ENCODE assay signal across 27 cellular contexts in the genomic region with DNA sequence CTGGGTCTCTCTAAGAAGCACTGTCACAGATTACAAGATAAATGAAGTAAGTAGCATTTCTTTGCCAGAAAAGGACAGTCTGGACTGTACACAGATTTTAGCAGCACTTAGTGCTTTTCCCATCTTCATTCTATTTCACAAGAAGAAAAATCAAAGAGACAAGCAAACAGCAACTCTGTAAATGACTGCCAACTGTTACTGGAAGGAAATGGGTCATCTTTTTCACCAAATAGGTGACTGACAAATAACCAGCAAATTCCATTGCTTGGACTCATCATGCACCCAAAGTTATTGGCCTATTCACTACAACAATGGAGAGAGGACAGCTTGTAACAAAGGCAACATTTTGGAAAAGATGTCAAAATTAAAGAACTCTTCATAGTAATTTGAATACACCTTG. TPM values are rescaled to one million over a fixed set of nuclear protein-coding genes. Genes with fewer than 3 reads are reported as not detected.
A peak's percentile ranks its signal among the peaks of the same experiment; 100 is the strongest.
DNase-seq lines count a peak whose midpoint lies in the region; ATAC-seq, FAIRE-seq and TF ChIP-seq lines count a peak whose summit lies in the region.
"Had no signal": no experiment of that assay in that cellular context is flagged by ENCODE, and none has a peak within 500 bp of the region (broad histone marks: within the 10 kb centered on the region; RNA-seq: fewer than 3 reads in every experiment).

No MANE protein-coding gene starts in this region.

- H3K27ac Mint-ChIP-seq in HFFc6 (peak overlapping the region; percentile 69), astrocyte (ENCODE audit: unreplicated experiment) (no peak overlapping the region)
- H3K27ac Mint-ChIP-seq: activated CD8-positive, alpha-beta T cell treated with anti-CD3 and anti-CD28 coated beads for 36 hours; stimulated activated memory B cell treated with anti-CD40 and anti-IgM and Interleukin-4, amounts not matched to agents 10 μg/mL and 1 μg/mL and 100 μg/mL, for 72 hours had no signal

- H3K27me3 ChIP-seq in astrocyte (ENCODE audit: insufficient read depth, low read length) (no peaks in the 10 kb centered on the region), uterus (no peaks in the 10 kb centered on the region)
- H3K27me3 ChIP-seq: cardiac muscle cell, neutrophil, vagina had no signal

- peaks cover 5% of the 10 kb centered on the region for H3K9me3 Mint-ChIP-seq in HFFc6
- H3K9me3 Mint-ChIP-seq in astrocyte (ENCODE audit: unreplicated experiment): peaks cover 2% of the 10 kb centered on the region

- DNase-seq in AG08395 (ENCODE audit: low spot score) (peak; percentile 37), HFFc6 (peak; percentile 33), astrocyte (ENCODE audit: low read depth) (peak; percentile 35), foreskin fibroblast (peak; percentile 38 to 40), uterus (no peak), SW480 (ENCODE audit: low spot score) (no peak), dedifferentiated amniotic fluid mesenchymal stem cell (ENCODE audit: extremely low spot score) (no peak)
- DNase-seq: activated CD4-positive, CD25-positive, alpha-beta regulatory T cell; activated CD8-positive, alpha-beta T cell treated with anti-CD3 and anti-CD28 coated beads for 36 hours; activated gamma-delta T cell; activated T-cell treated with anti-CD3 and anti-CD28 coated beads for 4 hours; dermis blood vessel endothelial cell; foreskin melanocyte; hypothalamus; kidney; NCI-H524 treated with DMSO at 0.1 percent for 48 hours; small intestine; stimulated activated CD4-positive, alpha-beta T cell treated with anti-CD3 and anti-CD28 coated beads, Interleukin-2, amount 100 ng/mL, for 24 hours had no signal

- H3K4me2 ChIP-seq in astrocyte (ENCODE audit: low read length): no peak overlapping the region

- H3K4me1 Mint-ChIP-seq in HFFc6 (ENCODE audit: low read depth) (peaks cover 14% of the 10 kb centered on the region), astrocyte (ENCODE audit: low read depth, unreplicated experiment) (peaks cover 5% of the 10 kb centered on the region)
- H3K4me1 Mint-ChIP-seq: stimulated activated memory B cell treated with anti-CD40 and anti-IgM and Interleukin-4, amounts not matched to agents 10 μg/mL and 1 μg/mL and 100 μg/mL, for 72 hours had no signal

- H3K27ac ChIP-seq in astrocyte (ENCODE audit: low read depth, low read length) (no peak overlapping the region), uterus (no peak overlapping the region)
- H3K27ac ChIP-seq: cardiac muscle cell, neutrophil, vagina had no signal

- no peaks in the 10 kb centered on the region for H3K79me2 ChIP-seq in astrocyte (ENCODE audit: insufficient read depth, low read length)

- H3K36me3 Mint-ChIP-seq in HFFc6 (ENCODE audit: low read depth) (peaks cover 9% of the 10 kb centered on the region; the same call in 1 of the 2 replicates), astrocyte (ENCODE audit: low read depth, unreplicated experiment) (no peaks in the 10 kb centered on the region)
- H3K36me3 Mint-ChIP-seq: stimulated activated memory B cell treated with anti-CD40 and anti-IgM and Interleukin-4, amounts not matched to agents 10 μg/mL and 1 μg/mL and 100 μg/mL, for 72 hours had no signal

- H3K27me3 Mint-ChIP-seq in HFFc6 (ENCODE audit: insufficient read depth): no peaks in the 10 kb centered on the region
- no peaks in the 10 kb centered on the region for H3K27me3 Mint-ChIP-seq in astrocyte (ENCODE audit: low read depth, unreplicated experiment)
- H3K27me3 Mint-ChIP-seq: activated CD8-positive, alpha-beta T cell treated with anti-CD3 and anti-CD28 coated beads for 36 hours; stimulated activated memory B cell treated with anti-CD40 and anti-IgM and Interleukin-4, amounts not matched to agents 10 μg/mL and 1 μg/mL and 100 μg/mL, for 72 hours had no signal

- H4K20me1 ChIP-seq in astrocyte (ENCODE audit: insufficient read depth, low read length): no peaks in the 10 kb centered on the region

- intact Hi-C loops in uterus (cut with DNase I; ENCODE audit: low total_unique reads): no loop called here

- no peak for TF ChIP-seq CTCF in HFFc6 (IDR thresholded peaks at IDR 0.05)
- no peak for TF ChIP-seq CTCF in astrocyte (IDR thresholded peaks at IDR 0.05; ENCODE audit: insufficient read depth, low read depth, low read length)
- TF ChIP-seq CTCF in foreskin fibroblast (IDR thresholded peaks at IDR 0.05; ENCODE audit: low read depth, low read length): no peak
- TF ChIP-seq CTCF in uterus (IDR thresholded peaks at IDR 0.05): no peak

- no peak overlapping the region; the same call in 1 of the 2 replicates for H3K4me3 Mint-ChIP-seq in HFFc6
- no peak overlapping the region for H3K4me3 Mint-ChIP-seq in astrocyte (ENCODE audit: unreplicated experiment)
- H3K4me3 Mint-ChIP-seq: activated CD8-positive, alpha-beta T cell treated with anti-CD3 and anti-CD28 coated beads for 36 hours; stimulated activated memory B cell treated with anti-CD40 and anti-IgM and Interleukin-4, amounts not matched to agents 10 μg/mL and 1 μg/mL and 100 μg/mL, for 72 hours had no signal

- no peak for ATAC-seq in GM18520 (IDR thresholded peaks at IDR 0.05; ENCODE audit: unreplicated experiment)
- ATAC-seq: activated CD8-positive, alpha-beta T cell treated with anti-CD3 and anti-CD28 coated beads for 36 hours; GM12878; HepG2 had no signal

- H2AFZ ChIP-seq in astrocyte (ENCODE audit: low read depth, low read length): no peak overlapping the region

- H3K9me3 ChIP-seq in astrocyte (ENCODE audit: insufficient read depth, low read depth, low read length) (no peaks in the 10 kb centered on the region), uterus (no peaks in the 10 kb centered on the region)
- H3K9me3 ChIP-seq: neutrophil, vagina had no signal

- no peak overlapping the region for H3K9ac ChIP-seq in astrocyte (ENCODE audit: low read length)

- no peak for TF ChIP-seq POLR2A in uterus (IDR thresholded peaks at IDR 0.05)

- no peaks in the 10 kb centered on the region for H3K36me3 ChIP-seq in astrocyte (ENCODE audit: insufficient read depth, low read length)
- H3K36me3 ChIP-seq in uterus: no peaks in the 10 kb centered on the region
- H3K36me3 ChIP-seq: cardiac muscle cell, neutrophil, vagina had no signal

- H3K4me1 ChIP-seq in astrocyte (ENCODE audit: insufficient read depth, low read length) (no peaks in the 10 kb centered on the region), uterus (no peaks in the 10 kb centered on the region)
- H3K4me1 ChIP-seq: vagina had no signal

- H3K4me3 ChIP-seq in astrocyte (ENCODE audit: insufficient read depth, low read depth, low read length) (no peak overlapping the region), foreskin fibroblast (ENCODE audit: low read depth in 1 of 2, low read length in 2 of 2) (no peak overlapping the region), uterus (no peak overlapping the region)
- H3K4me3 ChIP-seq: cardiac muscle cell, GM12878, lung, vagina had no signal

- FAIRE-seq in astrocyte (lab: Jason Lieb, UNC): no peak
- FAIRE-seq: GM12878, HepG2, kidney, small intestine had no signal

RNA-seq across cellular contexts. Expression of gene CARD18, which starts 28.9 kb away (rescaled TPM):
- total RNA-seq in HFFc6 (2021; fragmentation: NEBNext Ultra II Directional; extraction: Animal tissue kit (Norgen Biotek cat#: 25700)): not detected
- not detected in 2 replicates for total RNA-seq in astrocyte
- not detected for total RNA-seq in uterus
- total RNA-seq: activated CD8-positive, alpha-beta T cell treated with anti-CD3 and anti-CD28 coated beads for 36 hours; cardiac muscle cell; dermis blood vessel endothelial cell; GM12878; HepG2; kidney; lung; temporal lobe; vagina had no signal

Comparison
In these comparisons a context has a peak if more than half of its experiments do, and no peak if none do; other contexts are left out.
1. DNase-seq: peak in AG08395 (single experiment), HFFc6 (single experiment), astrocyte (single experiment) and foreskin fibroblast (2 of 2); none in uterus (0 of 2), SW480 (single experiment) and dedifferentiated amniotic fluid mesenchymal stem cell (single experiment).